ENCODE assay signal across 8 cellular contexts in genomic region chr7:150450491-150450992, GRCh38. TPM values are rescaled to one million over a fixed set of nuclear protein-coding genes. Genes with fewer than 3 reads are reported as not detected.
DNase-seq lines count a peak whose midpoint lies in the region; ATAC-seq and TF ChIP-seq lines count a peak whose summit lies in the region.

GIMAP8 (plus strand) TSS chr7:150450630; CDS start chr7:150466699, 16,069 bp downstream.

- 58% methylated on average over 22 of the region's 22 CpGs for WGBS in suprapubic skin

- H2AFZ ChIP-seq in Loucy (ENCODE audit: low read length) = no peak within 1 kb of the TSS

- H3K4me3 ChIP-seq in Loucy (ENCODE audit: low read length, poor library complexity, severe bottlenecking) (no peak within 1 kb of the TSS), suprapubic skin (peak within 1 kb of the TSS; percentile 44)

- H3K4me2 ChIP-seq in Loucy (ENCODE audit: low read depth, low read length, poor library complexity, severe bottlenecking) = no peak within 1 kb of the TSS

- TF ChIP-seq CTCF in Loucy (conservative IDR thresholded peaks at IDR 0.05; ENCODE audit: low read length) (no peak), suprapubic skin (IDR thresholded peaks at IDR 0.05) (no peak)

- H4K20me1 ChIP-seq in Loucy (ENCODE audit: insufficient read depth, low read length, poor library complexity, severe bottlenecking) = no peaks in the 10 kb centered on the region

- H3K79me2 ChIP-seq in Loucy (ENCODE audit: insufficient read depth, low read length) = no peaks in the 10 kb centered on the region

- no peaks in the 10 kb centered on the region for H3F3A ChIP-seq in Loucy (ENCODE audit: low read depth)

- peaks cover 9% of the 10 kb centered on the region for H3K36me3 Mint-ChIP-seq in activated naive CD8-positive, alpha-beta T cell

- TF ChIP-seq POLR2A in suprapubic skin (IDR thresholded peaks at IDR 0.05) = no peak

- TF ChIP-seq EP300 in suprapubic skin (IDR thresholded peaks at IDR 0.05) = no peak

- H3K4me1 ChIP-seq in Loucy (ENCODE audit: insufficient read depth, low read length, poor library complexity, severe bottlenecking) (peaks cover 50% of the 10 kb centered on the region), suprapubic skin (peaks cover 9% of the 10 kb centered on the region)

- no peaks in the 10 kb centered on the region for H3K9me3 Mint-ChIP-seq in activated naive CD8-positive, alpha-beta T cell (ENCODE audit: low read depth)

- peaks cover 70% of the 10 kb centered on the region for H3K4me1 Mint-ChIP-seq in activated naive CD8-positive, alpha-beta T cell (ENCODE audit: low read depth)

- H3K9me3 ChIP-seq in Loucy (ENCODE audit: insufficient read depth, low read depth, low read length) (no peaks in the 10 kb centered on the region), suprapubic skin (no peaks in the 10 kb centered on the region)

- H3K27me3 Mint-ChIP-seq in activated naive CD8-positive, alpha-beta T cell = no peaks in the 10 kb centered on the region

- H3K27ac ChIP-seq in suprapubic skin = peak within 1 kb of the TSS; percentile 74

- H3K9me2 ChIP-seq in Loucy (replicated peaks; ENCODE audit: low read depth, low read length) = no peaks in the 10 kb centered on the region

- DNase-seq in midbrain (lab: John Stamatoyannopoulos, UW) (peak; percentile 33), suprapubic skin (ENCODE audit: low spot score in 2 of 2) (no peak), DMS53 (lab: John Stamatoyannopoulos, UW) (no peak), RPMI8226 (no peak)

- H3K9ac ChIP-seq in Loucy (ENCODE audit: low read depth, low read length, poor library complexity, severe bottlenecking) = peak within 1 kb of the TSS; percentile 53

- ATAC-seq in GM19025 (IDR thresholded peaks at IDR 0.05; ENCODE audit: low read depth, unreplicated experiment) = peak; percentile 35
- no peak for ATAC-seq in GM18520 (IDR thresholded peaks at IDR 0.05; ENCODE audit: unreplicated experiment)

- peak within 1 kb of the TSS; percentile 99 for H3K4me3 Mint-ChIP-seq in activated naive CD8-positive, alpha-beta T cell

- H3K36me3 ChIP-seq in Loucy (ENCODE audit: insufficient read depth, low read length) (no peaks in the 10 kb centered on the region), suprapubic skin (no peaks in the 10 kb centered on the region)

- no peaks in the 10 kb centered on the region for H3K27me3 ChIP-seq in Loucy (ENCODE audit: insufficient read depth, low read length, poor library complexity, severe bottlenecking)
- peaks cover 9% of the 10 kb centered on the region for H3K27me3 ChIP-seq in suprapubic skin

- H3K27ac Mint-ChIP-seq in activated naive CD8-positive, alpha-beta T cell = peak within 1 kb of the TSS; percentile 99

RNA-seq across cellular contexts. Expression of gene GIMAP8, which starts in this region (rescaled TPM):
- 1 to 10 TPM; 1.5 to 5.6 (median 3.2) TPM for total RNA-seq in suprapubic skin
